ENCODE assay signal across 26 cellular contexts in genomic region chr4:4776335-4776734, GRCh38.
"Had no signal": no experiment of that assay in that cellular context is flagged by ENCODE, and none has a peak within 500 bp of the region (broad histone marks: within the 10 kb centered on the region; RNA-seq: fewer than 3 reads in every experiment).

No MANE protein-coding gene starts in this region.

- FAIRE-seq: astrocyte, frontal cortex had no signal

- H3K27ac ChIP-seq: brain microvascular endothelial cell, colonic mucosa, WERI-Rb-1 had no signal

- H3K36me3 ChIP-seq: brain microvascular endothelial cell, colonic mucosa, WERI-Rb-1 had no signal

- DNase-seq: activated B cell treated with CpG ODN at 0.5 μM for 24 hours; activated CD4-positive, alpha-beta T cell treated with anti-CD3 and anti-CD28 coated beads for 48 hours; activated CD4-positive, alpha-beta T cell treated with anti-CD3 and anti-CD28 coated beads, Interleukin-2, amount 50 U/mL, for 1 hour; activated CD4-positive, alpha-beta T cell treated with anti-CD3 and anti-CD28 coated beads, Interleukin-2, amount 50 U/mL, for 48 hours; activated CD8-positive, alpha-beta memory T cell treated with anti-CD3 and anti-CD28 coated beads for 24 hours; activated CD8-positive, alpha-beta T cell treated with anti-CD3 and anti-CD28 coated beads for 36 hours; activated effector memory CD4-positive, alpha-beta T cell treated with Interleukin-2 at 50 U/mL for 16 hours; activated gamma-delta T cell treated with Interleukin-2 at 50 U/mL for 16 hours; activated naive CD4-positive, alpha-beta T cell treated with anti-CD3 and anti-CD28 coated beads, Interleukin-2, amount 50 U/mL, for 16 hours; activated naive CD4-positive, alpha-beta T cell treated with Interleukin-2 at 50 U/mL for 16 hours; activated T-cell treated with anti-CD3 and anti-CD28 coated beads, Interleukin-2, amount 50 U/mL, for 4 hours; amniotic stem cell; anterior cingulate cortex; brain microvascular endothelial cell; caudate nucleus; colonic mucosa; effector CD8-positive, alpha-beta T cell; foreskin fibroblast; T-helper 17 cell; T1000; WERI-Rb-1 had no signal

- H3K4me3 ChIP-seq: colonic mucosa had no signal

- ATAC-seq: activated CD4-positive, CD25-positive, alpha-beta regulatory T cell treated with anti-CD3 and anti-CD28 coated beads, Interleukin-2, amount 50 U/mL, for 24 hours; activated CD8-positive, alpha-beta T cell treated with anti-CD3 and anti-CD28 coated beads for 36 hours; activated T-cell treated with anti-CD3 and anti-CD28 coated beads, Interleukin-2, amount 50 U/mL, for 4 hours; activated T-helper 17 cell treated with anti-CD3 and anti-CD28 coated beads, Interleukin-2, amount 50 U/mL, for 72 hours; esophagus mucosa; T-helper 17 cell had no signal

- H3K9me3 ChIP-seq: colonic mucosa had no signal

- H3K27me3 ChIP-seq: brain microvascular endothelial cell, colonic mucosa had no signal

- H3K4me1 ChIP-seq: colonic mucosa had no signal
